ENCODE assay signal across 8 cellular contexts in the genomic region with DNA sequence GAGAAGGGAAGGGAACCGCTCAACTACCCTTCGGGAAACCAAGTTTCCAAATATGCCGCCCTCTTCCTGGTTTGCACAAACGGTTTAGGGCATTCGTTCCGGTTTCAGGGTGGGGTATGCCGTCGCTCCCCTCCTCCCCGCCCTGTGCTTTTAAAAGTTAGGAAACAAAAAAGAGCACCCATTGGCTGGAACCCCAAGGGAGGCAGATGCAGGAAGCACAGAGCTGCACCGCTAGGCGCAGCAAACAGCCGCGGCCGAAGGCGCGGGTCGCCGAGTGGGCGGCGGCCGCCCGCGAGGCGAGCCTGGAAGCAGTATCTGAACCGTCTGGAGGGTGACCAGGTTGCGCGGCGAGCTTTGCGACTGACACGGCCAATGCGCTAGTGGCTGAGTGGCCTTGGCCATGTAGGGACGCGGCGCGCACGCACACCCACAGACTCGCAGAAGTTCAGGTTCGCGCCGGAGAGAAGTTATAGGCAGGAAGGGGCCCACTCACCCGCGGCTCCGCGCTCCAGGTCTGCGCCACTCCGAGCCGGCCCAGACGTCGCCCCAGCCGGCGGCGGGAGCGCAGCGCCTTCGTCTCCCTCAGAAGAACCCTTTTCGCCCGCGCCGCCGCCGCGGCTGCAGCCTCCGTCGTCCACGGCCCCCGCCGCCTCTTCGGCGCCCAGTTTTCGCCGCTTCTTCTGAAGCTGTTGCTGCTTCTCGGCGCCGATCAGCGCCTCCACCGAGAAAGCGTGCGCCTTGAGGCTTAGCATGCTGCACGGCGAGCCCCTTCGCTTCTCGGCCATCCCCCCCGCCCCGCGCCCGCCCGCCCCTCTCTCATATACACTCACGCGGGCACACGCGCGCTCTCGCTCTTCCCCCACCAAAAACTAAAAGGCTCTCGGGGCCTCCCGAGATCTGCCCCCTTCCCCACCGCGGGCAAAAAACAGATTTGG. TPM values are rescaled to one million over a fixed set of nuclear protein-coding genes. Genes with fewer than 3 reads are reported as not detected.
DNase-seq lines count a peak whose midpoint lies in the region; ATAC-seq and TF ChIP-seq lines count a peak whose summit lies in the region.

No MANE protein-coding gene starts in this region.

- intact Hi-C loops in CD14-positive monocyte (cut with micrococcal nuclease) = no loop called here
- intact Hi-C loops in vagina (cut with DNase I) = loop anchor here (10.0 kb wide), 1 partner anchor 701 kb away; no protein-coding TSS in a partner anchor

- H3K36me3 ChIP-seq in vagina = no peaks in the 10 kb centered on the region

- H3K9me3 Mint-ChIP-seq in CD14-positive monocyte = peaks cover 8 to 58% (median 46%) of the 10 kb centered on the region in 7 donors

- H3K4me3 Mint-ChIP-seq in CD14-positive monocyte = peak overlapping the region; percentile 66 to 91

- peaks cover 85 to 92% (median 89%) of the 10 kb centered on the region in 3 donors for H3K27me3 Mint-ChIP-seq in CD14-positive monocyte (ENCODE audit: low read depth in 3 of 3)

- no peak for ATAC-seq in HG02981 (IDR thresholded peaks at IDR 0.05; ENCODE audit: unreplicated experiment)

- H3K4me3 ChIP-seq in coronary artery = peak overlapping the region; percentile 82
- H3K4me3 ChIP-seq in vagina = peak overlapping the region; percentile 47 to 55

- no peaks in the 10 kb centered on the region for H3K9me3 ChIP-seq in vagina

- H3K27ac ChIP-seq in coronary artery (peak overlapping the region; percentile 96 to 99), vagina (peak overlapping the region; percentile 78)

- TF ChIP-seq CTCF in CD14-positive monocyte (IDR thresholded peaks at IDR 0.05) = no peak
- TF ChIP-seq CTCF in coronary artery (IDR thresholded peaks at IDR 0.05) = no peak
- no peak for TF ChIP-seq CTCF in vagina (IDR thresholded peaks at IDR 0.05)

- peaks cover 4 to 16% of the 10 kb centered on the region in 2 donors for H3K36me3 Mint-ChIP-seq in CD14-positive monocyte

- peaks cover 9% of the 10 kb centered on the region for H3K4me1 ChIP-seq in vagina

- peaks cover 19% of the 10 kb centered on the region for H3K27me3 ChIP-seq in vagina

- peak overlapping the region in 2 of 7 donors; percentile 6 to 9 for H3K27ac Mint-ChIP-seq in CD14-positive monocyte

- TF ChIP-seq POLR2A in vagina (IDR thresholded peaks at IDR 0.05) = no peak

- DNase-seq in CD14-positive monocyte (ENCODE audit: low spot score) (no peak), NCI-H146 (lab: John Stamatoyannopoulos, UW) (peak; percentile 83), coronary artery (ENCODE audit: low spot score) (peak; percentile 94), lung microvascular endothelial cell (ENCODE audit: low read depth in 2 of 2) (peak; percentile 73 to 89), vagina (ENCODE audit: extremely low spot score in 2 of 2) (no peak), NCI-H1436 (lab: John Stamatoyannopoulos, UW) (no peak), NCI-H1436 treated with DMSO at 0.1 percent for 48 hours (lab: John Stamatoyannopoulos, UW) (no peak)

- peaks cover 16% of the 10 kb centered on the region for H3K4me1 Mint-ChIP-seq in CD14-positive monocyte

RNA-seq across cellular contexts. Expression of a gene that starts 0.7 kb away (rescaled TPM):
- polyA plus RNA-seq in CD14-positive monocyte = not detected
- total RNA-seq in lung microvascular endothelial cell (2.0 and 4.4 TPM in 2 replicates), vagina (9.8 TPM)

Comparison
In these comparisons a context has a peak if more than half of its experiments do, and no peak if none do; other contexts are left out.
1. DNase-seq: peak in NCI-H146 (single experiment), coronary artery (single experiment) and lung microvascular endothelial cell (2 of 2); none in CD14-positive monocyte (single experiment), vagina (0 of 2), NCI-H1436 (single experiment) and NCI-H1436 treated with DMSO at 0.1 percent for 48 hours (single experiment).